23 cellular contexts compared by ENCODE assay signal in genomic region chr6:149209879-149210278, GRCh38.
DNase-seq lines count a peak whose midpoint lies in the region; ATAC-seq lines count a peak whose summit lies in the region.
"Had no signal": no experiment of that assay in that cellular context is flagged by ENCODE, and none has a peak within 500 bp of the region (broad histone marks: within the 10 kb centered on the region; RNA-seq: fewer than 3 reads in every experiment).

No MANE protein-coding gene starts in this region.

- in situ Hi-C loops in KBM-7 (cut with MboI; ENCODE audit: low pct_unique_long_range_greater_than_20kb, low sequenced_read_pairs) = no loop called here

- no peak for ATAC-seq in central memory CD8-positive, alpha-beta T cell (replicated peaks; ENCODE audit: extremely low read depth, poor library complexity, severe bottlenecking)
- ATAC-seq in stimulated activated memory B cell treated with anti-CD40 and anti-IgM and Interleukin-4, amounts not matched to agents 10 μg/mL and 1 μg/mL and 100 μg/mL, for 72 hours = no peak
- ATAC-seq: A549, gastroesophageal sphincter, left lobe of liver had no signal

- peaks cover 22% of the 10 kb centered on the region for H3K4me1 Mint-ChIP-seq in activated naive CD4-positive, alpha-beta T cell treated with anti-CD3 and anti-CD28 coated beads, Interleukin-2, amount 50 U/mL, for 24 hours
- H3K4me1 Mint-ChIP-seq in central memory CD8-positive, alpha-beta T cell = peaks cover 20% of the 10 kb centered on the region
- peaks cover 14% of the 10 kb centered on the region for H3K4me1 Mint-ChIP-seq in stimulated activated memory B cell treated with anti-CD40 and anti-IgM and Interleukin-4, amounts not matched to agents 10 μg/mL and 1 μg/mL and 100 μg/mL, for 72 hours

- H3K27me3 Mint-ChIP-seq in activated naive CD4-positive, alpha-beta T cell treated with anti-CD3 and anti-CD28 coated beads, Interleukin-2, amount 50 U/mL, for 24 hours = no peaks in the 10 kb centered on the region
- no peaks in the 10 kb centered on the region for H3K27me3 Mint-ChIP-seq in central memory CD8-positive, alpha-beta T cell
- H3K27me3 Mint-ChIP-seq in stimulated activated memory B cell treated with anti-CD40 and anti-IgM and Interleukin-4, amounts not matched to agents 10 μg/mL and 1 μg/mL and 100 μg/mL, for 72 hours = no peaks in the 10 kb centered on the region
- H3K27me3 Mint-ChIP-seq: activated CD4-positive, alpha-beta T cell treated with anti-CD3 and anti-CD28 coated beads, Interleukin-2, amount 10 ng/mL, durations not matched to agents 24 days and 14 days; activated naive CD8-positive, alpha-beta T cell; memory B cell had no signal

- peak overlapping the region; percentile 95 for H3K27ac Mint-ChIP-seq in activated naive CD4-positive, alpha-beta T cell treated with anti-CD3 and anti-CD28 coated beads, Interleukin-2, amount 50 U/mL, for 24 hours
- H3K27ac Mint-ChIP-seq in central memory CD8-positive, alpha-beta T cell (ENCODE audit: low read depth) = peak overlapping the region; percentile 83
- peak overlapping the region; percentile 87 for H3K27ac Mint-ChIP-seq in stimulated activated memory B cell treated with anti-CD40 and anti-IgM and Interleukin-4, amounts not matched to agents 10 μg/mL and 1 μg/mL and 100 μg/mL, for 72 hours
- H3K27ac Mint-ChIP-seq: activated CD4-positive, alpha-beta T cell treated with anti-CD3 and anti-CD28 coated beads, Interleukin-2, amount 10 ng/mL, durations not matched to agents 24 days and 14 days; progenitor cell of endocrine pancreas; T-helper 1 cell treated with Interleukin-12 subunit alpha and Interleukin-12 subunit beta and Interleukin-4 antibody, amounts not matched to agents 30 μg/mL and 1 μg/mL, for 36 hours had no signal

- H3K36me3 Mint-ChIP-seq in activated naive CD4-positive, alpha-beta T cell treated with anti-CD3 and anti-CD28 coated beads, Interleukin-2, amount 50 U/mL, for 24 hours = peaks cover 5% of the 10 kb centered on the region
- peaks cover 7% of the 10 kb centered on the region for H3K36me3 Mint-ChIP-seq in central memory CD8-positive, alpha-beta T cell (ENCODE audit: insufficient read depth)
- H3K36me3 Mint-ChIP-seq in stimulated activated memory B cell treated with anti-CD40 and anti-IgM and Interleukin-4, amounts not matched to agents 10 μg/mL and 1 μg/mL and 100 μg/mL, for 72 hours = no peaks in the 10 kb centered on the region
- H3K36me3 Mint-ChIP-seq: memory B cell had no signal

- DNase-seq in activated naive CD4-positive, alpha-beta T cell treated with Interleukin-2 at 50 U/mL for 16 hours = no peak
- DNase-seq in OCI-M2 (lab: John Stamatoyannopoulos, UW; ENCODE audit: unreplicated experiment) = peak; percentile 91
- no peak for DNase-seq in central memory CD8-positive, alpha-beta T cell (ENCODE audit: low spot score in 2 of 2)
- no peak for DNase-seq in KBM-7
- no peak for DNase-seq in stimulated activated CD4-positive, alpha-beta T cell treated with anti-CD3 and anti-CD28 coated beads, Interleukin-2, amount 100 ng/mL, for 48 hours
- DNase-seq in UCSD-AML1 (lab: John Stamatoyannopoulos, UW; ENCODE audit: unreplicated experiment) = no peak
- DNase-seq: cerebellar nuclear complex; hypothalamus; MM.1S; NCI-H345; stimulated activated CD4-positive, alpha-beta T cell treated with anti-CD3 and anti-CD28 coated beads, Interleukin-15, amount 100 ng/mL, for 24 hours; stimulated activated naive CD8-positive, alpha-beta T cell treated with anti-CD3 and anti-CD28 coated beads, Interleukin-15, Interleukin-2, amounts not matched to agents 100 U/mL and 50 U/mL, for 24 hours; thyroid gland had no signal

- H3K4me3 Mint-ChIP-seq in activated naive CD4-positive, alpha-beta T cell treated with anti-CD3 and anti-CD28 coated beads, Interleukin-2, amount 50 U/mL, for 24 hours = no peak overlapping the region
- no peak overlapping the region for H3K4me3 Mint-ChIP-seq in central memory CD8-positive, alpha-beta T cell
- H3K4me3 Mint-ChIP-seq in stimulated activated memory B cell treated with anti-CD40 and anti-IgM and Interleukin-4, amounts not matched to agents 10 μg/mL and 1 μg/mL and 100 μg/mL, for 72 hours = no peak overlapping the region
- H3K4me3 Mint-ChIP-seq: activated CD4-positive, alpha-beta T cell treated with anti-CD3 and anti-CD28 coated beads, Interleukin-2, amount 10 ng/mL, durations not matched to agents 24 days and 14 days; activated naive CD8-positive, alpha-beta T cell; memory B cell had no signal

- peaks cover 5% of the 10 kb centered on the region for H3K9me3 Mint-ChIP-seq in activated naive CD4-positive, alpha-beta T cell treated with anti-CD3 and anti-CD28 coated beads, Interleukin-2, amount 50 U/mL, for 24 hours
- no peaks in the 10 kb centered on the region for H3K9me3 Mint-ChIP-seq in central memory CD8-positive, alpha-beta T cell
- H3K9me3 Mint-ChIP-seq in stimulated activated memory B cell treated with anti-CD40 and anti-IgM and Interleukin-4, amounts not matched to agents 10 μg/mL and 1 μg/mL and 100 μg/mL, for 72 hours = no peaks in the 10 kb centered on the region
- H3K9me3 Mint-ChIP-seq: memory B cell had no signal
